In the genomic region with DNA sequence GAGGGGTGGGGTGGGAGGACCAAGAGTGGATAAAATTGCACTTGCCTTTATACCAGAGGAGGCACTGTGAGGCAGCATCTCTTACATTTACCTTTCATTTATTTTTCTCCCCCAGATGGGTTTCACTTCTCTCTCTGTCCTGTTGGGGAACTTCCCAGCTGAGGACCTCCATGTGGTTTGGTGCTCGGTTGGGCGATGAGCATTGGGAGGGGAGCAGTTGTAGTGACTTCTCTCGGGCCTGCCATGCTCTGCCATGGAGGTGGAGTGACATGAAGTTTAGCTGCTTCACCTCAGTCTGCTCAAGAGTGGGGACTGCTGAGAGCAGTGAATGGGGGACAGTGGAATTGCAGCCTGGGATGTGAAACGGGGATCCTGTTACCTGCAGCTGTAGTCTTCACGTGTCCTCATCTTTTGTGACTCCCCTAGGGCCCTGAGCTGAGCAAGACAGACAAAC, we compare ENCODE assay signal across 9 cellular contexts. TPM values are rescaled to one million over a fixed set of nuclear protein-coding genes. Genes with fewer than 3 reads are reported as not detected.
DNase-seq lines count a peak whose midpoint lies in the region; ATAC-seq, FAIRE-seq and TF ChIP-seq lines count a peak whose summit lies in the region.
"Had no signal": no experiment of that assay in that cellular context is flagged by ENCODE, and none has a peak within 500 bp of the region (broad histone marks: within the 10 kb centered on the region; RNA-seq: fewer than 3 reads in every experiment).

No MANE protein-coding gene starts in this region.

- BruUV-seq in Caco-2 (replicated peaks; lab: Mats Ljungman, UMichigan): no TSS peak

- CTCF ChIA-PET in activated B cell treated with CpG ODN at 0.5 μM for 24 hours (lab: Charles Lee) (interaction anchor here (0.9 to 6.8 kb wide), 8 partner anchors 9 to 64 kb away, joined by 3 to 78 read pairs (median 6); partner anchors contain the start of gene CEACAM1), Caco-2 (lab: Charles Lee) (interaction anchor here (0.9 to 1.0 kb wide), 2 partner anchors 10 to 22 kb away, joined by 3 read pairs; no protein-coding TSS in a partner anchor)

- POLR2A ChIA-PET in activated B cell treated with CpG ODN at 0.5 μM for 24 hours (lab: Charles Lee): interaction anchor here (0.6 to 3.4 kb wide), 13 partner anchors 10 to 348 kb away, joined by 3 to 43 read pairs (median 5); partner anchors contain the start of gene CEACAM1
- POLR2A ChIA-PET in Caco-2 (lab: Charles Lee): no interaction called here

- peak overlapping the region; percentile 58 for H3K4me3 Mint-ChIP-seq in activated B cell treated with CpG ODN at 0.5 μM for 24 hours
- no peak overlapping the region for H3K4me3 Mint-ChIP-seq in Caco-2 (ENCODE audit: unreplicated experiment)

- H3K4me1 Mint-ChIP-seq in activated B cell treated with CpG ODN at 0.5 μM for 24 hours (peaks cover 68% of the 10 kb centered on the region), Caco-2 (ENCODE audit: low read depth, unreplicated experiment) (peaks cover 17% of the 10 kb centered on the region)

- no peak for FAIRE-seq in RCC 7860 (lab: Jason Lieb, UNC)

- H3K4me3 ChIP-seq in Caco-2 (ENCODE audit: low read depth, low read length) (no peak overlapping the region), BE2C (ENCODE audit: low read depth, low read length) (no peak overlapping the region)

- H3K9me3 Mint-ChIP-seq in activated B cell treated with CpG ODN at 0.5 μM for 24 hours (no peaks in the 10 kb centered on the region), Caco-2 (ENCODE audit: unreplicated experiment) (no peaks in the 10 kb centered on the region)

- TF ChIP-seq CTCF in activated B cell treated with CpG ODN at 0.5 μM for 24 hours (IDR thresholded peaks at IDR 0.05) (no peak), Caco-2 (IDR thresholded peaks at IDR 0.05; ENCODE audit: insufficient read depth in 1 of 2, low read depth in 1 of 2, low read length in 1 of 2, severe bottlenecking in 1 of 2, unreplicated experiment in 1 of 2) (no peak), BE2C (IDR thresholded peaks at IDR 0.05; ENCODE audit: low read depth, low read length) (no peak)

- H3K27me3 Mint-ChIP-seq in activated B cell treated with CpG ODN at 0.5 μM for 24 hours: no peaks in the 10 kb centered on the region
- H3K27me3 Mint-ChIP-seq in Caco-2 (ENCODE audit: insufficient read depth, unreplicated experiment): no peaks in the 10 kb centered on the region

- no peaks in the 10 kb centered on the region for H3K36me3 Mint-ChIP-seq in activated B cell treated with CpG ODN at 0.5 μM for 24 hours (ENCODE audit: low read depth)
- H3K36me3 Mint-ChIP-seq in Caco-2 (ENCODE audit: insufficient read depth, unreplicated experiment): no peaks in the 10 kb centered on the region

- intact Hi-C loops in activated B cell treated with CpG ODN at 0.5 μM for 24 hours (cut with micrococcal nuclease): loop anchor here (1.0 to 2.0 kb wide), 4 partner anchors 15 to 63 kb away; no protein-coding TSS in a partner anchor
- intact Hi-C loops in Caco-2 (cut with micrococcal nuclease; ENCODE audit: unreplicated experiment): no loop called here

- H3K27me3 ChIP-seq in Caco-2 (replicated peaks; ENCODE audit: control insufficient read depth, insufficient read depth, low read length): no peaks in the 10 kb centered on the region
- peaks cover 9% of the 10 kb centered on the region for H3K27me3 ChIP-seq in BE2C

- H3K4me1 ChIP-seq in Caco-2 (no peaks in the 10 kb centered on the region), BE2C (no peaks in the 10 kb centered on the region)

- ATAC-seq in GM19025 (IDR thresholded peaks at IDR 0.05; ENCODE audit: low read depth, unreplicated experiment) (peak; percentile 86), HG02885 (IDR thresholded peaks at IDR 0.05; ENCODE audit: poor library complexity, unreplicated experiment) (peak; percentile 75), activated B cell treated with CpG ODN at 0.5 μM for 24 hours (ENCODE audit: low read depth) (peak; percentile 89)

- H3K36me3 ChIP-seq in Caco-2 (ENCODE audit: control insufficient read depth, insufficient read depth, low read length) (no peaks in the 10 kb centered on the region), BE2C (no peaks in the 10 kb centered on the region)

- peak; percentile 44 for DNase-seq in Ammon's horn (ENCODE audit: low spot score)
- DNase-seq in activated B cell treated with CpG ODN at 0.5 μM for 24 hours: peak; percentile 58
- no peak for DNase-seq in RCC 7860 (ENCODE audit: low spot score)
- no peak for DNase-seq in inferior parietal cortex (ENCODE audit: extremely low spot score)
- DNase-seq in Caco-2: no peak
- no peak for DNase-seq in BE2C
- DNase-seq: activated T-cell treated with anti-CD3 and anti-CD28 coated beads for 4 hours had no signal

- H3K9me3 ChIP-seq in Caco-2: no peaks in the 10 kb centered on the region
- H3K9me3 ChIP-seq in BE2C: no peaks in the 10 kb centered on the region

- H3K27ac Mint-ChIP-seq in activated B cell treated with CpG ODN at 0.5 μM for 24 hours (peak overlapping the region; percentile 92), Caco-2 (ENCODE audit: unreplicated experiment) (no peak overlapping the region)

RNA-seq across cellular contexts. Expression of gene CXCL17, which starts 23.1 kb away (rescaled TPM):
- total RNA-seq in activated B cell treated with CpG ODN at 0.5 μM for 24 hours (not detected in 2 replicates), Caco-2 (2022) (1.1 and 1.3 TPM in 2 replicates)
- polyA plus RNA-seq in BE2C (2012; ENCODE audit: insufficient read depth, insufficient read length, low read depth): not detected

RNA-seq across cellular contexts. Expression of gene LIPE, which starts 38.7 kb away (rescaled TPM):
- 37.2 and 37.3 TPM in 2 replicates for total RNA-seq in activated B cell treated with CpG ODN at 0.5 μM for 24 hours
- 20.0 and 21.7 TPM in 2 replicates for total RNA-seq in Caco-2 (2022)
- 14.8 TPM for polyA plus RNA-seq in BE2C (2012; ENCODE audit: insufficient read depth, insufficient read length, low read depth)

Comparison
In these comparisons a context has a peak if more than half of its experiments do, and no peak if none do; other contexts are left out.
1. DNase-seq: peak in Ammon's horn (single experiment) and activated B cell treated with CpG ODN at 0.5 μM for 24 hours (single experiment); none in RCC 7860 (single experiment), inferior parietal cortex (single experiment), Caco-2 (0 of 2) and BE2C (single experiment).
2. Peak in every context shown above with its lines, with median percentiles within 50 percentile points of each other: ATAC-seq.